ENCODE assay signal across 8 cellular contexts in genomic region chr6:41705996-41706835, GRCh38. TPM values are rescaled to one million over a fixed set of nuclear protein-coding genes. Genes with fewer than 3 reads are reported as not detected.
DNase-seq lines count a peak whose midpoint lies in the region; ATAC-seq and TF ChIP-seq lines count a peak whose summit lies in the region.

No MANE protein-coding gene starts in this region.

- intact Hi-C loops in esophagus muscularis mucosa (cut with DNase I) (loop anchor here (2.0 to 10.0 kb wide), 2 partner anchors 27 to 69 kb away; partner anchors contain the start of gene FRS3), natural killer cell (cut with micrococcal nuclease) (loop anchor here (1.0 to 10.0 kb wide), 3 partner anchors 27 to 459 kb away; no protein-coding TSS in a partner anchor)

- WGBS in esophagus muscularis mucosa, result 24% methylated on average over 14 of the region's 15 CpGs
- WGBS in suprapubic skin, result 28% methylated on average over 8 of the region's 15 CpGs

- peaks cover 58 to 79% (median 72%) of the 10 kb centered on the region in 4 donors for H3K4me1 ChIP-seq in esophagus muscularis mucosa
- H3K4me1 ChIP-seq in suprapubic skin, result peaks cover 51% of the 10 kb centered on the region

- peak overlapping the region; percentile 92 to 93 for H3K27ac Mint-ChIP-seq in natural killer cell

- H3K27me3 ChIP-seq in AG04450 (ENCODE audit: control insufficient read depth, insufficient read depth, low read length) (no peaks in the 10 kb centered on the region), esophagus muscularis mucosa (no peaks in the 10 kb centered on the region), suprapubic skin (no peaks in the 10 kb centered on the region)

- H3K4me3 ChIP-seq in AG04450 (ENCODE audit: low read depth, low read length), result no peak overlapping the region
- H3K4me3 ChIP-seq in esophagus muscularis mucosa, result peak overlapping the region; percentile 0 to 24 (median 4)
- H3K4me3 ChIP-seq in suprapubic skin, result no peak overlapping the region

- H3K4me1 Mint-ChIP-seq in natural killer cell, result peaks cover 50 to 78% of the 10 kb centered on the region in 2 donors

- no peaks in the 10 kb centered on the region for H3K9me3 Mint-ChIP-seq in natural killer cell

- H3K36me3 Mint-ChIP-seq in natural killer cell, result no peaks in the 10 kb centered on the region

- DNase-seq in AG04450 (ENCODE audit: low read depth, low spot score), result no peak
- DNase-seq in NCI-H82 (lab: John Stamatoyannopoulos, UW), result peak; percentile 62
- peak; percentile 87 for DNase-seq in activated CD8-positive, alpha-beta memory T cell treated with anti-CD3 and anti-CD28 coated beads, Interleukin-2, amount 50 U/mL, for 48 hours
- no peak for DNase-seq in esophagus muscularis mucosa (ENCODE audit: extremely low spot score)
- DNase-seq in natural killer cell, result peak; percentile 79
- DNase-seq in suprapubic skin (ENCODE audit: low spot score in 2 of 2), result peak in 1 of 2 donors; percentile 83

- TF ChIP-seq EP300 in esophagus muscularis mucosa (IDR thresholded peaks at IDR 0.05) (no peak), suprapubic skin (IDR thresholded peaks at IDR 0.05) (no peak)

- ATAC-seq in GM18517 (IDR thresholded peaks at IDR 0.05; ENCODE audit: unreplicated experiment) (peak; percentile 76), HG02938 (IDR thresholded peaks at IDR 0.05; ENCODE audit: unreplicated experiment) (peak; percentile 79), natural killer cell (peak; percentile 91 to 96 (median 93))

- peak; percentile 71 for TF ChIP-seq CTCF in AG04450 (IDR thresholded peaks at IDR 0.05; ENCODE audit: low read depth, low read length)
- peak; percentile 73 to 82 (median 73) for TF ChIP-seq CTCF in esophagus muscularis mucosa (IDR thresholded peaks at IDR 0.05)
- peak; percentile 77 for TF ChIP-seq CTCF in natural killer cell (IDR thresholded peaks at IDR 0.05)
- TF ChIP-seq CTCF in suprapubic skin (IDR thresholded peaks at IDR 0.05), result peak; percentile 18 to 68

- peak overlapping the region; percentile 19 for H3K4me3 Mint-ChIP-seq in natural killer cell

- peak overlapping the region; percentile 47 for H3K27ac ChIP-seq in AG04450 (ENCODE audit: low read depth, low read length)
- peak overlapping the region; percentile 77 to 88 (median 82) for H3K27ac ChIP-seq in esophagus muscularis mucosa (replicated peaks in 1 of 4)
- peak overlapping the region; percentile 77 for H3K27ac ChIP-seq in suprapubic skin

- no peaks in the 10 kb centered on the region for H3K27me3 Mint-ChIP-seq in natural killer cell (ENCODE audit: low read depth in 2 of 2)

- H3K36me3 ChIP-seq in esophagus muscularis mucosa (peaks cover 0 to 9% (median 6%) of the 10 kb centered on the region in 4 donors), suprapubic skin (peaks cover 5% of the 10 kb centered on the region)

- H3K9me3 ChIP-seq in AG04450 (ENCODE audit: control insufficient read depth, insufficient read depth, low read length) (no peaks in the 10 kb centered on the region), esophagus muscularis mucosa (no peaks in the 10 kb centered on the region), suprapubic skin (no peaks in the 10 kb centered on the region)

- POLR2A ChIA-PET in AG04450 (lab: Yijun Ruan, JAX), result interaction anchor here (0.5 to 2.6 kb wide), 3 partner anchors 8 to 51 kb away, joined by 3 to 21 read pairs (median 4); no protein-coding TSS in a partner anchor

- TF ChIP-seq POLR2A in esophagus muscularis mucosa (IDR thresholded peaks at IDR 0.05; ENCODE audit: low read depth) (no peak), suprapubic skin (IDR thresholded peaks at IDR 0.05) (no peak)

- CTCF ChIA-PET in AG04450 (lab: Charles Lee), result interaction anchor here (0.6 to 2.8 kb wide), 22 partner anchors 10 to 339 kb away, joined by 3 to 31 read pairs (median 4); partner anchors contain the start of genes TFEB and TOMM6

RNA-seq across cellular contexts. Expression of gene TFEB, which starts 29.2 kb away (rescaled TPM):
- 3.9 and 4.3 TPM in 2 replicates for polyA plus RNA-seq in AG04450 (2011; rRNA removed)
- polyA minus RNA-seq in AG04450 (2011; rRNA and poly(A)+ RNA removed), result 4.4 and 8.0 TPM in 2 replicates
- total RNA-seq in esophagus muscularis mucosa, result 10 to 100 TPM; 24.2 to 46.7 (median 33.1) TPM
- total RNA-seq in natural killer cell, result 10 to 100 TPM; 56.0 to 66.7 (median 66.2) TPM
- 10 to 100 TPM; 19.0 to 23.3 (median 21.6) TPM for total RNA-seq in suprapubic skin

RNA-seq across cellular contexts. Expression of gene PGC, which starts 41.0 kb away (rescaled TPM):
- not detected in 2 replicates for polyA plus RNA-seq in AG04450 (2011; rRNA removed)
- not detected in 2 replicates for polyA minus RNA-seq in AG04450 (2011; rRNA and poly(A)+ RNA removed)
- total RNA-seq in esophagus muscularis mucosa, result 1 to 10 TPM in 1 of 4 donors, under 1 TPM in 2, not detected in 1; 0.83 to 1.1 (median 0.92) TPM
- total RNA-seq in natural killer cell, result not detected
- total RNA-seq in suprapubic skin, result not detected

Comparison
In these comparisons a context has a peak if more than half of its experiments do, and no peak if none do; other contexts are left out.
1. DNase-seq: peak in NCI-H82 (single experiment), activated CD8-positive, alpha-beta memory T cell treated with anti-CD3 and anti-CD28 coated beads, Interleukin-2, amount 50 U/mL, for 48 hours (single experiment) and natural killer cell (single experiment); none in AG04450 (single experiment) and esophagus muscularis mucosa (single experiment).
2. H3K4me3 ChIP-seq: peak in esophagus muscularis mucosa (4 of 4); none in AG04450 (single experiment) and suprapubic skin (single experiment).
3. Peak in every context shown above with its lines, with median percentiles within 50 percentile points of each other: H3K27ac ChIP-seq, CTCF ChIP-seq and ATAC-seq.